ENCODE assay signal across 8 cellular contexts in genomic region chr9:76905661-76905983, GRCh38. TPM values are rescaled to one million over a fixed set of nuclear protein-coding genes. Genes with fewer than 3 reads are reported as not detected.
DNase-seq lines count a peak whose midpoint lies in the region; ATAC-seq and TF ChIP-seq lines count a peak whose summit lies in the region.

No MANE protein-coding gene starts in this region.

- TF ChIP-seq POLR2A in ovary (IDR thresholded peaks at IDR 0.05) = no peak

- no peak overlapping the region for H3K27ac Mint-ChIP-seq in activated naive CD8-positive, alpha-beta T cell treated with anti-CD3 and anti-CD28 coated beads for 36 hours

- H3K27me3 ChIP-seq in PC-3 (ENCODE audit: low read length) (peaks cover 64% of the 10 kb centered on the region), ovary (no peaks in the 10 kb centered on the region)

- H3K36me3 ChIP-seq in PC-3 (ENCODE audit: low read depth, low read length) = no peaks in the 10 kb centered on the region
- H3K36me3 ChIP-seq in ovary = no peaks in the 10 kb centered on the region

- no peak overlapping the region for H3K9ac ChIP-seq in PC-3 (ENCODE audit: low read length)

- no peak for TF ChIP-seq EP300 in ovary (IDR thresholded peaks at IDR 0.05)

- TF ChIP-seq CTCF in PC-3 (conservative IDR thresholded peaks at IDR 0.05; ENCODE audit: low read depth, low read length) (no peak), fibroblast of mammary gland (conservative IDR thresholded peaks at IDR 0.05; ENCODE audit: control insufficient read depth, insufficient read depth, low read depth, low read length) (no peak), ovary (IDR thresholded peaks at IDR 0.05) (no peak)

- H3K4me3 Mint-ChIP-seq in activated naive CD8-positive, alpha-beta T cell treated with anti-CD3 and anti-CD28 coated beads for 36 hours = no peak overlapping the region

- peak; percentile 12 for DNase-seq in AG20443 (ENCODE audit: low spot score)
- no peak for DNase-seq in PC-3
- DNase-seq in fibroblast of mammary gland (ENCODE audit: low read depth) = peak; percentile 11
- no peak for DNase-seq in ovary
- DNase-seq in activated naive CD8-positive, alpha-beta T cell treated with anti-CD3 and anti-CD28 coated beads for 36 hours = no peak

- intact Hi-C loops in PC-3 (cut with micrococcal nuclease) = no loop called here
- intact Hi-C loops in ovary (cut with DNase I) = loop anchor here in 1 of 4 donors (10.0 kb wide), 1 partner anchor 91 kb away; no protein-coding TSS in a partner anchor

- peak overlapping the region; percentile 46; the same call in 1 of the 2 replicates for H3K4me2 ChIP-seq in PC-3 (ENCODE audit: low read length)

- no peaks in the 10 kb centered on the region for H3K9me2 ChIP-seq in PC-3 (replicated peaks; ENCODE audit: low read length)

- peak overlapping the region; percentile 24; the same call in 1 of the 2 replicates for H3K4me3 ChIP-seq in PC-3 (ENCODE audit: low read length)
- peak overlapping the region; percentile 83 for H3K4me3 ChIP-seq in fibroblast of mammary gland (ENCODE audit: control insufficient read depth, low read depth, low read length)
- peak overlapping the region; percentile 44 for H3K4me3 ChIP-seq in ovary

- H3K36me3 Mint-ChIP-seq in activated naive CD8-positive, alpha-beta T cell treated with anti-CD3 and anti-CD28 coated beads for 36 hours = no peaks in the 10 kb centered on the region

- H3K27ac ChIP-seq in PC-3 (ENCODE audit: low read length) (no peak overlapping the region), ovary (no peak overlapping the region)

- no peaks in the 10 kb centered on the region for H3K79me2 ChIP-seq in PC-3 (ENCODE audit: low read length)

- 6 to 8% (median 7%) methylated on average over 13 of the region's 13 CpGs for WGBS in ovary, 3 donors

- no peaks in the 10 kb centered on the region for H3K9me3 ChIP-seq in PC-3 (ENCODE audit: low read length)
- no peaks in the 10 kb centered on the region for H3K9me3 ChIP-seq in ovary

- no peaks in the 10 kb centered on the region for H3F3A ChIP-seq in PC-3 (ENCODE audit: low read length, unreplicated experiment)

- peaks cover 4% of the 10 kb centered on the region for H3K4me1 Mint-ChIP-seq in activated naive CD8-positive, alpha-beta T cell treated with anti-CD3 and anti-CD28 coated beads for 36 hours

- no peak overlapping the region for H2AFZ ChIP-seq in PC-3 (ENCODE audit: low read length)

- POLR2A ChIA-PET in PC-3 (lab: Charles Lee; ENCODE audit: unreplicated experiment) = no interaction called here

- no peaks in the 10 kb centered on the region for H4K20me1 ChIP-seq in PC-3 (ENCODE audit: low read length)

- no TSS peak for BruUV-seq in PC-3 (replicated peaks; lab: Mats Ljungman, UMichigan)

- H3K27me3 Mint-ChIP-seq in activated naive CD8-positive, alpha-beta T cell treated with anti-CD3 and anti-CD28 coated beads for 36 hours = peaks cover 71% of the 10 kb centered on the region

- CTCF ChIA-PET in PC-3 (lab: Charles Lee) = no interaction called here

- no peaks in the 10 kb centered on the region for H3K9me3 Mint-ChIP-seq in activated naive CD8-positive, alpha-beta T cell treated with anti-CD3 and anti-CD28 coated beads for 36 hours

- H3K4me1 ChIP-seq in PC-3 (ENCODE audit: insufficient read depth, low read length) (no peaks in the 10 kb centered on the region), ovary (ENCODE audit: insufficient read depth) (peaks cover 7% of the 10 kb centered on the region)

- ATAC-seq in PC-3 = no peak
- ATAC-seq in HG03521 (IDR thresholded peaks at IDR 0.05; ENCODE audit: unreplicated experiment) = no peak
- no peak for ATAC-seq in HG03520 (IDR thresholded peaks at IDR 0.05; ENCODE audit: unreplicated experiment)
- no peak for ATAC-seq in HG03025 (IDR thresholded peaks at IDR 0.05; ENCODE audit: low FRiP score, unreplicated experiment)

RNA-seq across cellular contexts. Expression of gene PRUNE2, which starts 0.3 kb away (rescaled TPM):
- total RNA-seq in PC-3 (2014; rRNA removed) (not detected in 2 replicates), ovary (10 to 100 TPM in 5 of 7 donors, 1 to 10 TPM in 2; 2.5 to 45.8 (median 13.7) TPM)
- 10 to 100 TPM in 1 of 2 donors, 1 to 10 TPM in 1; 3.3 to 35.5 TPM for polyA plus RNA-seq in ovary
- total RNA-seq in activated naive CD8-positive, alpha-beta T cell treated with anti-CD3 and anti-CD28 coated beads for 36 hours = under 1 TPM in 1 of 2 experiments, not detected in 1; 0.35 TPM

Comparison
In these comparisons a context has a peak if more than half of its experiments do, and no peak if none do; other contexts are left out.
1. DNase-seq: peak in AG20443 (single experiment) and fibroblast of mammary gland (single experiment); none in PC-3 (single experiment), ovary (0 of 5) and activated naive CD8-positive, alpha-beta T cell treated with anti-CD3 and anti-CD28 coated beads for 36 hours (single experiment).
2. H3K4me3 ChIP-seq: peak in every context shown above with its lines; median percentile 83 in fibroblast of mammary gland; 44 in ovary; 24 in PC-3.